ENCODE assay signal across 14 cellular contexts in the genomic region with DNA sequence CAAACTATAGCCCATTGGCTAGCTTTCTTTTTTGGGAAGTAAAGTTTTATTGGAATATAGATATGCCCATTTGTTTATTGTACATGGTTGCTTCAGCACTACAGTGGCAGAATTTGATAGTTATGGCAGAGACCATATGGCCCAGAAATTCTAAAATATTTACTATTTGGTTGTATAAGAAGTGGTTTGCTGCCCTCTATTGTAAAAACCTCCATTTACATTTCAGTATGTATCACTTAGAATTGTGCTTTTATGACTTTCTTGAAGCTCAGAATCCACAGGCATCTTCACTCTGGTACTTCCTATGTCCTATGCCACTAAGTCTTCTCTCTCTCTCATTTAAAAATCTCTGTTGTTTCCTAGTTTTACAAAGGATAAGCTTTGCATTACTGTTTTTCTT. TPM values are rescaled to one million over a fixed set of nuclear protein-coding genes. Genes with fewer than 3 reads are reported as not detected.
DNase-seq lines count a peak whose midpoint lies in the region; ATAC-seq and TF ChIP-seq lines count a peak whose summit lies in the region.
"Had no signal": no experiment of that assay in that cellular context is flagged by ENCODE, and none has a peak within 500 bp of the region (broad histone marks: within the 10 kb centered on the region; RNA-seq: fewer than 3 reads in every experiment).

No MANE protein-coding gene starts in this region.

- H3K4me3 ChIP-seq in cardiac muscle cell: no peak overlapping the region
- H3K4me3 ChIP-seq: Peyer's patch had no signal

- H3K27ac ChIP-seq in cardiac muscle cell: no peak overlapping the region
- H3K27ac ChIP-seq: Peyer's patch had no signal

- TF ChIP-seq CTCF in cardiac muscle cell (IDR thresholded peaks at IDR 0.05; ENCODE audit: low read depth, low read length) (peak; percentile 7), chondrocyte (IDR thresholded peaks at IDR 0.05) (peak; percentile 57)

- ATAC-seq in GM21825 (IDR thresholded peaks at IDR 0.05; ENCODE audit: unreplicated experiment) (no peak), HG02759 (IDR thresholded peaks at IDR 0.05; ENCODE audit: unreplicated experiment) (no peak)

- no peak overlapping the region for H3K4me3 Mint-ChIP-seq in chondrocyte (ENCODE audit: unreplicated experiment)

- intact Hi-C loops in cardiac septum (cut with DNase I): loop anchor here (10.0 kb wide), 1 partner anchor 259 kb away; no protein-coding TSS in a partner anchor

- H3K27ac Mint-ChIP-seq in chondrocyte (ENCODE audit: unreplicated experiment): no peak overlapping the region

- H3K36me3 Mint-ChIP-seq in chondrocyte (ENCODE audit: low read depth): peaks cover 1% of the 10 kb centered on the region

- peaks cover 9% of the 10 kb centered on the region for H3K9me3 Mint-ChIP-seq in chondrocyte (ENCODE audit: low read depth)

- H3K27me3 Mint-ChIP-seq in chondrocyte (ENCODE audit: low read depth): no peaks in the 10 kb centered on the region

- peaks cover 2% of the 10 kb centered on the region for H3K9me3 ChIP-seq in cardiac muscle cell (ENCODE audit: low read depth)
- H3K9me3 ChIP-seq: Peyer's patch had no signal

- no peaks in the 10 kb centered on the region for H3K27me3 ChIP-seq in cardiac muscle cell
- H3K27me3 ChIP-seq: Peyer's patch had no signal

- H3K36me3 ChIP-seq in cardiac muscle cell: no peaks in the 10 kb centered on the region
- H3K36me3 ChIP-seq: Peyer's patch had no signal

- peaks cover 7% of the 10 kb centered on the region for H3K4me1 Mint-ChIP-seq in chondrocyte (ENCODE audit: low read depth)

- DNase-seq in cardiac muscle cell (ENCODE audit: low read depth in 1 of 2, low spot score in 1 of 2) (peak in 1 of 2 donors; percentile 34), cardiac septum (ENCODE audit: low spot score) (no peak), NCI-H2171 treated with DMSO at 0.1 percent for 48 hours (lab: John Stamatoyannopoulos, UW) (peak; percentile 63), chondrocyte (ENCODE audit: low spot score) (no peak), SHP77 treated with DMSO at 0.1 percent for 48 hours (lab: John Stamatoyannopoulos, UW) (no peak), AG08396 (ENCODE audit: low spot score) (no peak)
- DNase-seq: activated CD8-positive, alpha-beta memory T cell treated with anti-CD3 and anti-CD28 coated beads, Interleukin-2, amount 50 U/mL, for 4 hours; head of caudate nucleus; NCI-H146; Peyer's patch; stimulated activated CD4-positive, alpha-beta T cell treated with anti-CD3 and anti-CD28 coated beads, Interleukin-12 subunit alpha, Interleukin-12 subunit beta, amount 100 ng/mL, for 4 hours had no signal

- H3K4me1 ChIP-seq in cardiac muscle cell (ENCODE audit: low read depth): no peaks in the 10 kb centered on the region

RNA-seq across cellular contexts. Expression of gene DLEU7, which starts 37.7 kb away (rescaled TPM):
- not detected in 2 replicates for total RNA-seq in cardiac muscle cell
- not detected in 2 replicates for polyA plus RNA-seq in cardiac muscle cell
- not detected for total RNA-seq in cardiac septum
- not detected in 3 replicates for total RNA-seq in chondrocyte
- total RNA-seq: ureter had no signal
